In genomic region chr15:75768526-75768925, GRCh38 we compare ENCODE assay signal across 6 cellular contexts. TPM values are rescaled to one million over a fixed set of nuclear protein-coding genes. Genes with fewer than 3 reads are reported as not detected.
"Had no signal": no experiment of that assay in that cellular context is flagged by ENCODE, and none has a peak within 500 bp of the region (broad histone marks: within the 10 kb centered on the region; RNA-seq: fewer than 3 reads in every experiment).

No MANE protein-coding gene starts in this region.

RNA-seq across cellular contexts. Expression of gene CSPG4, which starts 55.9 kb away (rescaled TPM):
- total RNA-seq: activated CD4-positive, alpha-beta memory T cell treated with anti-CD3 and anti-CD28 coated beads, Interleukin-2, amount 10 ng/mL, durations not matched to agents 7 days and 5 days; activated CD4-positive, alpha-beta T cell treated with anti-CD3 and anti-CD28 coated beads, Interleukin-2, amount 10 ng/mL, durations not matched to agents 7 days and 5 days; activated naive CD4-positive, alpha-beta T cell treated with anti-CD3 and anti-CD28 coated beads, Interleukin-2, amount 50 U/mL, for 72 hours; activated naive CD8-positive, alpha-beta T cell treated with anti-CD3 and anti-CD28 coated beads, Interleukin-2, amount 10 ng/mL, durations not matched to agents 7 days and 5 days; activated T-helper 1 cell treated with anti-CD3 and anti-CD28 coated beads, Interleukin-12 subunit alpha, Interleukin-12 subunit beta, Interleukin-2, Interleukin-4 antibody, amounts not matched to agents 30 ng/mL and 10 ng/mL and 1 ng/mL, durations not matched to agents 14 hours and 24 hours and 36 hours; T-helper 2 cell treated with Interferon-gamma antibody and Interleukin-4, amounts not matched to agents 100 ng/mL and 5 ng/mL, for 36 hours had no signal
